Comparison of ENCODE assay signal across 12 cellular contexts in the genomic region with DNA sequence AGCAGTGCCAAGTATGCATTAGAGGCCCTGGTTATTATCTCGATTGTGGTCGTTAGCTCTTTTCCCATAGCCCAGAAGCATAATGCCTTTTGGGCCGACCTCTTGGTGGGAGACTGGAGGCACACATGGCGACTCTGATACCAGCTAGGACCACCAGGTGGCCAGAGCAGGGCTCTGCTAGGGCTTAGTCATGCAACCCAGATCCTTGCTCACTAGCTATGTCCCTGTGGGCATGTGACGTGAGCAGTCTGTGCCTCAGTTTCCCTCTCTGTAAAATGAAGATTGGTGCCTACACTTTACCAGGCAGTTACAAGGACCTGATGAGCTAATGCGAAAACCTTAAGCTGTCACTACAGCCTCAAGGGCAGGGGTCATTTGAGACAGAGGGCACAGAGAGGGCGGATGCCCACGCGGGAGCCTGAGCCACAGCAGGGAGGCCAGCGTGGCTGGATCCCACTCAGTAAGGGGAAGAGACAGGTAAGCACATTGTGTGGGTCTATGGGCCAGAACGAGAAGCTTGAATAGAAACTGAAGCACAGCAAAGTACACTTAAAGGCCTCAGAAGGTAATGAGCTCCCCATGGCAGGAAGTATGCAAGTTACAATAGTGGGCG. TPM values are rescaled to one million over a fixed set of nuclear protein-coding genes. Genes with fewer than 3 reads are reported as not detected.
DNase-seq lines count a peak whose midpoint lies in the region; ATAC-seq and TF ChIP-seq lines count a peak whose summit lies in the region.
"Had no signal": no experiment of that assay in that cellular context is flagged by ENCODE, and none has a peak within 500 bp of the region (broad histone marks: within the 10 kb centered on the region; RNA-seq: fewer than 3 reads in every experiment).

No MANE protein-coding gene starts in this region.

- TF ChIP-seq CTCF in 22Rv1 (IDR thresholded peaks at IDR 0.05) (0 out of 2 replicates have a peak, but pooled peaks have one; percentile 17), GM23338 (conservative IDR thresholded peaks at IDR 0.05; ENCODE audit: low read depth in 2 of 2) (peak; percentile 54 to 61), brain microvascular endothelial cell (IDR thresholded peaks at IDR 0.05; ENCODE audit: low read depth, low read length, missing control alignments) (peak; percentile 42), right lobe of liver (IDR thresholded peaks at IDR 0.05) (peak in 2 of 4 donors; percentile 9 to 18), esophagus squamous epithelium (IDR thresholded peaks at IDR 0.05) (no peak)

- intact Hi-C loops in right lobe of liver (cut with DNase I), result loop anchor here in 1 of 2 donors (10.0 kb wide), 1 partner anchor 84 kb away; no protein-coding TSS in a partner anchor
- intact Hi-C loops in esophagus squamous epithelium (cut with DNase I), result no loop called here

- H2AFZ ChIP-seq in GM23338, result no peak overlapping the region

- WGBS in right lobe of liver (ENCODE audit: insufficient coverage, low coverage, low lambda C conversion rate, missing lambda C conversion rate), result 67% methylated on average over 7 of the region's 12 CpGs
- 89% methylated on average over 10 to 12 of the region's 12 CpGs for WGBS in esophagus squamous epithelium, 2 donors

- no peak overlapping the region for H3K4me3 Mint-ChIP-seq in GM23338
- H3K4me3 Mint-ChIP-seq: CD8-positive, alpha-beta memory T cell had no signal

- H3K4me1 Mint-ChIP-seq in GM23338, result peaks cover 6% of the 10 kb centered on the region; the same call in 2 of the 3 replicates
- H3K4me1 Mint-ChIP-seq: CD8-positive, alpha-beta memory T cell had no signal

- no peaks in the 10 kb centered on the region for H3K4me1 ChIP-seq in GM23338 (ENCODE audit: insufficient read depth)
- peaks cover 0 to 64% (median 24%) of the 10 kb centered on the region in 4 donors for H3K4me1 ChIP-seq in right lobe of liver
- H3K4me1 ChIP-seq in esophagus squamous epithelium, result peaks cover 0 to 37% (median 0%) of the 10 kb centered on the region in 3 donors

- H3K27ac ChIP-seq in 22Rv1, result no peak overlapping the region
- H3K27ac ChIP-seq in GM23338 (ENCODE audit: low read depth), result no peak overlapping the region
- H3K27ac ChIP-seq in brain microvascular endothelial cell, result no peak overlapping the region
- H3K27ac ChIP-seq in right lobe of liver, result peak overlapping the region in 2 of 3 donors; percentile 97
- peak overlapping the region in 2 of 4 donors; percentile 21 to 38 for H3K27ac ChIP-seq in esophagus squamous epithelium
- H3K27ac ChIP-seq: pancreas had no signal

- H3K27ac Mint-ChIP-seq in GM23338, result peak overlapping the region; percentile 31; the same call in 1 of the 2 replicates
- H3K27ac Mint-ChIP-seq: CD8-positive, alpha-beta memory T cell had no signal

- H3K36me3 ChIP-seq in GM23338 (ENCODE audit: insufficient read depth) (no peaks in the 10 kb centered on the region), brain microvascular endothelial cell (replicated peaks) (no peaks in the 10 kb centered on the region), right lobe of liver (peaks cover 0 to 48% (median 21%) of the 10 kb centered on the region in 4 donors), esophagus squamous epithelium (peaks cover 0 to 78% (median 8%) of the 10 kb centered on the region in 3 donors)

- no peaks in the 10 kb centered on the region for H3F3A ChIP-seq in GM23338 (replicated peaks; ENCODE audit: low read depth)

- H3K27me3 ChIP-seq in GM23338 (ENCODE audit: insufficient read depth) (no peaks in the 10 kb centered on the region), brain microvascular endothelial cell (replicated peaks) (no peaks in the 10 kb centered on the region), right lobe of liver (no peaks in the 10 kb centered on the region), esophagus squamous epithelium (no peaks in the 10 kb centered on the region)
- H3K27me3 ChIP-seq: pancreas had no signal

- no peaks in the 10 kb centered on the region for H3K79me2 ChIP-seq in GM23338 (replicated peaks; ENCODE audit: insufficient read depth)

- no peaks in the 10 kb centered on the region for H3K9me3 Mint-ChIP-seq in GM23338
- H3K9me3 Mint-ChIP-seq: CD8-positive, alpha-beta memory T cell had no signal

- H3K9me3 ChIP-seq in right lobe of liver (no peaks in the 10 kb centered on the region), esophagus squamous epithelium (no peaks in the 10 kb centered on the region)
- H3K9me3 ChIP-seq: pancreas had no signal

- H3K36me3 Mint-ChIP-seq in GM23338 (ENCODE audit: low read depth), result peaks cover 27% of the 10 kb centered on the region
- H3K36me3 Mint-ChIP-seq: CD8-positive, alpha-beta memory T cell had no signal

- no peak overlapping the region for H3K4me2 ChIP-seq in GM23338

- ATAC-seq in GM23338 (peak; percentile 71), right lobe of liver (no peak)
- ATAC-seq: pancreas had no signal

- H3K4me3 ChIP-seq in GM23338 (no peak overlapping the region), brain microvascular endothelial cell (ENCODE audit: low read depth, low read length) (no peak overlapping the region), right lobe of liver (no peak overlapping the region), esophagus squamous epithelium (no peak overlapping the region)
- H3K4me3 ChIP-seq: pancreas had no signal

- H3K9me2 ChIP-seq in GM23338 (ENCODE audit: insufficient read depth), result no peaks in the 10 kb centered on the region

- no peaks in the 10 kb centered on the region; the same call in 1 of the 2 replicates for H4K20me1 ChIP-seq in GM23338 (replicated peaks; ENCODE audit: insufficient read depth)

- TF ChIP-seq POLR2A in right lobe of liver (IDR thresholded peaks at IDR 0.05) (no peak), esophagus squamous epithelium (IDR thresholded peaks at IDR 0.05) (no peak)

- in situ Hi-C loops in brain microvascular endothelial cell (cut with HindIII; ENCODE audit: low pct_ligation_motif_present, low sequenced_read_pairs), result no loop called here

- H3K27me3 Mint-ChIP-seq in GM23338 (ENCODE audit: insufficient read depth, low read depth, poor library complexity), result peaks cover 13% of the 10 kb centered on the region

- DNase-seq in GM23338 (ENCODE audit: low spot score) (peak; percentile 71), brain microvascular endothelial cell (no peak), right lobe of liver (no peak), SIG-M5 (lab: John Stamatoyannopoulos, UW) (no peak), NCI-H446 treated with DMSO at 0.1 percent for 48 hours (lab: John Stamatoyannopoulos, UW) (no peak), SKM-1 treated with dmso at 0.1 percent for 144 hours (lab: John Stamatoyannopoulos, UW; ENCODE audit: unreplicated experiment) (no peak), esophagus squamous epithelium (lab: John Stamatoyannopoulos, UW) (no peak)
- DNase-seq: CD8-positive, alpha-beta memory T cell had no signal

TF ChIP-seq in GM23338, 12 proteins besides CTCF, POLR2A, EP300 and RAD21:
- TF ChIP-seq JUNB (IDR thresholded peaks at IDR 0.05; ENCODE audit: unreplicated experiment) (no peak), ZNF331 (CRISPR knock-in tag; IDR thresholded peaks at IDR 0.05; ENCODE audit: low read depth) (no peak), POLR2AphosphoS5 (IDR thresholded peaks at IDR 0.05; ENCODE audit: low read depth) (no peak), EZH2 (IDR thresholded peaks at IDR 0.05; ENCODE audit: low read depth, unreplicated experiment) (no peak)

RNA-seq across cellular contexts. Expression of a gene that starts 8.8 kb away (rescaled TPM):
- 14.0 and 19.8 TPM in 2 replicates for total RNA-seq in GM23338 (2014; rRNA removed; shearing (Covaris generic))
- 3.3 and 3.5 TPM in 2 replicates for polyA plus RNA-seq in GM23338 (2016; fragmentation: Nextera tagmentation; extraction: Ambion mirVana)
- total RNA-seq in right lobe of liver (100 to 1,000 TPM in 2 of 6 experiments, 10 to 100 TPM in 4; 14.4 to 112 (median 89.3) TPM), esophagus squamous epithelium (10 to 100 TPM in 2 of 4 donors, 1 to 10 TPM in 2; 1.8 to 43.1 (median 7.7) TPM)
- polyA plus RNA-seq: CD8-positive, alpha-beta memory T cell had no signal

RNA-seq across cellular contexts. Expression of a gene that starts 46.3 kb away (rescaled TPM):
- 0.07 TPM in 1 of 2 replicates, not detected in the other for total RNA-seq in GM23338 (2014; rRNA removed; shearing (Covaris generic))
- polyA plus RNA-seq in GM23338 (2016; fragmentation: Nextera tagmentation; extraction: Ambion mirVana), result not detected in 2 replicates
- total RNA-seq in right lobe of liver, result not detected
- not detected for total RNA-seq in esophagus squamous epithelium
- total RNA-seq: CD8-positive, alpha-beta memory T cell; H4; pancreas had no signal
- polyA plus RNA-seq: CD8-positive, alpha-beta memory T cell; keratinocyte; pancreas had no signal

Comparison
In these comparisons a context has a peak if more than half of its experiments do, and no peak if none do; other contexts are left out.
1. H3K27ac ChIP-seq: peak in right lobe of liver (2 of 3); none in 22Rv1 (single experiment), GM23338 (single experiment) and brain microvascular endothelial cell (single experiment).
2. CTCF ChIP-seq: peak in 22Rv1 (single experiment), GM23338 (2 of 2) and brain microvascular endothelial cell (single experiment); none in esophagus squamous epithelium (0 of 6).